In genomic region chr22:23913661-23914353, GRCh38 we compare ENCODE assay signal across 8 cellular contexts. TPM values are rescaled to one million over a fixed set of nuclear protein-coding genes. Genes with fewer than 3 reads are reported as not detected.
A peak's percentile ranks its signal among the peaks of the same experiment; 100 is the strongest.
DNase-seq lines count a peak whose midpoint lies in the region; ATAC-seq and TF ChIP-seq lines count a peak whose summit lies in the region.

No MANE protein-coding gene starts in this region.

- peak; percentile 94 for TF ChIP-seq POLR2A in erythroblast (IDR thresholded peaks at IDR 0.05; ENCODE audit: low read length)

- no peaks in the 10 kb centered on the region for H3K9me3 Mint-ChIP-seq in activated T-cell treated with anti-CD3 and anti-CD28 coated beads, Interleukin-2, amount 50 U/mL, for 24 hours

- ATAC-seq in GM21619 (IDR thresholded peaks at IDR 0.05; ENCODE audit: unreplicated experiment), result peak; percentile 95

- peak overlapping the region; percentile 94 for H3K4me3 Mint-ChIP-seq in activated T-cell treated with anti-CD3 and anti-CD28 coated beads, Interleukin-2, amount 50 U/mL, for 24 hours

- no peaks in the 10 kb centered on the region for H3K27me3 Mint-ChIP-seq in activated T-cell treated with anti-CD3 and anti-CD28 coated beads, Interleukin-2, amount 50 U/mL, for 24 hours

- DNase-seq in DMS153 (lab: John Stamatoyannopoulos, UW) (peak; percentile 99), OCI-M2 (lab: John Stamatoyannopoulos, UW; ENCODE audit: unreplicated experiment) (peak; percentile 81), erythroblast (lab: John Stamatoyannopoulos, UW) (peak; percentile 97 to 98), mucosa of gallbladder (ENCODE audit: low spot score) (peak; percentile 99)
- peak; percentile 99 for DNase-seq in activated T-cell treated with anti-CD3 and anti-CD28 coated beads, Interleukin-2, amount 50 U/mL, for 24 hours
- peak; percentile 99 for DNase-seq in stimulated activated CD8-positive, alpha-beta memory T cell treated with anti-CD3 and anti-CD28 coated beads, Interleukin-4, amount 100 ng/mL, for 24 hours (ENCODE audit: low read depth)

- TF ChIP-seq EP300 in Ishikawa (IDR thresholded peaks at IDR 0.05; ENCODE audit: borderline replicate concordance), result peak; percentile 38

- H3K4me1 Mint-ChIP-seq in activated T-cell treated with anti-CD3 and anti-CD28 coated beads, Interleukin-2, amount 50 U/mL, for 24 hours (ENCODE audit: low read depth), result peaks cover 35% of the 10 kb centered on the region

- TF ChIP-seq RAD21 in Ishikawa (IDR thresholded peaks at IDR 0.05; ENCODE audit: low read depth), result no peak

- peaks cover 44% of the 10 kb centered on the region for H3K36me3 Mint-ChIP-seq in activated T-cell treated with anti-CD3 and anti-CD28 coated beads, Interleukin-2, amount 50 U/mL, for 24 hours (ENCODE audit: low read depth)

- H3K27ac Mint-ChIP-seq in activated T-cell treated with anti-CD3 and anti-CD28 coated beads, Interleukin-2, amount 50 U/mL, for 24 hours, result peak overlapping the region; percentile 99

TF ChIP-seq in Ishikawa, 13 proteins besides CTCF, POLR2A, EP300 and RAD21:
- no peak for TF ChIP-seq TEAD4 (IDR thresholded peaks at IDR 0.05)
- TF ChIP-seq NFIC (IDR thresholded peaks at IDR 0.05), result no peak
- TF ChIP-seq CEBPB (IDR thresholded peaks at IDR 0.05), result no peak
- TF ChIP-seq TAF1 (IDR thresholded peaks at IDR 0.05; ENCODE audit: low read depth), result peak; percentile 91
- peak; percentile 94 for TF ChIP-seq MAX (IDR thresholded peaks at IDR 0.05)
- TF ChIP-seq YY1 (IDR thresholded peaks at IDR 0.05; ENCODE audit: low read depth), result peak; percentile 35; the same call in 1 of the 2 replicates
- no peak for TF ChIP-seq CREB1 (IDR thresholded peaks at IDR 0.05; ENCODE audit: low read depth)
- peak; percentile 49; the same call in 1 of the 2 replicates for TF ChIP-seq USF1 (IDR thresholded peaks at IDR 0.05)
- peak; percentile 45; the same call in 1 of the 2 replicates for TF ChIP-seq ZBTB7A (IDR thresholded peaks at IDR 0.05; ENCODE audit: low read depth)
- peak; percentile 59 for TF ChIP-seq EGR1 (IDR thresholded peaks at IDR 0.05)
- no peak; the same call in 1 of the 2 replicates for TF ChIP-seq FOXM1 (IDR thresholded peaks at IDR 0.05; ENCODE audit: borderline replicate concordance, low read depth)
- peak; percentile 57; the same call in 1 of the 2 replicates for TF ChIP-seq TCF12 (IDR thresholded peaks at IDR 0.05; ENCODE audit: low read depth)
- no peak for TF ChIP-seq REST (IDR thresholded peaks at IDR 0.05; ENCODE audit: low read depth)

RNA-seq across cellular contexts. Expression of gene MIF, which starts 19.6 kb away (rescaled TPM):
- 668 TPM for total RNA-seq in mucosa of gallbladder

RNA-seq across cellular contexts. Expression of gene GSTT2B, which starts 47.2 kb away (rescaled TPM):
- 16.2 TPM for total RNA-seq in mucosa of gallbladder

RNA-seq across cellular contexts. Expression of gene DDTL, which starts 52.9 kb away (rescaled TPM):
- total RNA-seq in mucosa of gallbladder, result 3.0 TPM

RNA-seq across cellular contexts. Expression of gene SLC2A11, which starts 56.1 kb away (rescaled TPM):
- 24.0 TPM for total RNA-seq in mucosa of gallbladder

Comparison
In these comparisons a context has a peak if more than half of its experiments do, and no peak if none do; other contexts are left out.
1. Peak in every context shown above with its lines: DNase-seq and ATAC-seq.